ENCODE assay signal across 2 cellular contexts in the genomic region with DNA sequence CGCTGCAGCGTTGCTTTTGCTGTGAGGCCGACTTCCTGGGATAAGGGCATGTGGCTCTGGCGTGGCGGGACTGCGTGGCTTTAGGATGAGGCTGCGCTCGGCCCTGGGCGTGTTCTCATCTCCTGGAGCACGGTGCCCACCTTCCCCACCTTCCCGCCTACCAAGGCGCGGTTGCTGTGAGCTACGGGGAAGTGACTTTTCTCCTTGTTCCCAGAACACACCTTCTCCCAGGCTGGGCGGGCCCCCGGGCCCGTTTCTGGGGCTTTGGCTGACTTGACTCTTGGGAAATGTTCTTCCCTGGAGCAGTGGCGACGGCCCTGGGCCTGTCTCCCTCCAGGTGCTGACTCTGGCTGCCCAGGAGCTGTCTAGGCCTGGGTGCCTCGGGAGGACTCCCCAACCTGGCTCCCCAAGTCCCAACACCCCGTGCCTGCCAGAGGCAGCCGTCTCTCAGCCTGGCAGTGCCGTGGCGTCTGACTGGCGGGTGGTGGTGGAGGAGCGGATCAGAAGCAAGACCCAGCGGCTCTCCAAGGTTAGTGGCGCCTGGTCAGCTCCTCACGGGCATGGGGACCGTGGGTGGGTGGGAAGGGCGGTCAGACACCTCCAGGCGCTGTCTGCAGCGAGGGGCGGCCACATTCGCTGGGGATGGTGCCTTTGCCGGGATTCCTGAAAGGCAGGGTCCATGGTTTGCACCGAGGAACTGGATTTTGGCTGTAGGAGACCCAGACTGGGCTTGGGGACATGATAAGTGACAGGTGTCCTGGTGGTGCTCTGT.
TF ChIP-seq lines count a peak whose summit lies in the region.

No MANE protein-coding gene starts in this region.

TF ChIP-seq in HepG2, 621 proteins besides CTCF, POLR2A, EP300 and RAD21:
- TF ChIP-seq FOXA1 (IDR thresholded peaks at IDR 0.05): no peak
- no peak for TF ChIP-seq FOXA1 (CRISPR knock-in tag; IDR thresholded peaks at IDR 0.05)
- peak; percentile 67 for TF ChIP-seq AGO2 (optimal IDR thresholded peaks at IDR 0.05; ENCODE audit: low read depth, low read length)

TF ChIP-seq in K562, 482 proteins besides CTCF, POLR2A, EP300 and RAD21:
- TF ChIP-seq WHSC1 (IDR thresholded peaks at IDR 0.05; ENCODE audit: low read length) (no peak), ETV1 (tag; conservative IDR thresholded peaks at IDR 0.05; ENCODE audit: low read depth) (no peak), PPARD (CRISPR knock-in tag; IDR thresholded peaks at IDR 0.05) (no peak), ZNF507 (tag; conservative IDR thresholded peaks at IDR 0.05) (no peak), PRPF4 (IDR thresholded peaks at IDR 0.05; ENCODE audit: insufficient read depth, low read depth, low read length, poor library complexity, severe bottlenecking) (no peak), ADNP (tag; IDR thresholded peaks at IDR 0.05) (no peak), EP400 (IDR thresholded peaks at IDR 0.05) (no peak), POLR2G (IDR thresholded peaks at IDR 0.05; ENCODE audit: low read depth, low read length) (peak; percentile 55), MCM5 (IDR thresholded peaks at IDR 0.05; ENCODE audit: low read depth) (no peak), RBFOX2 (IDR thresholded peaks at IDR 0.05; ENCODE audit: low read depth, low read length) (peak; percentile 48)
- TF ChIP-seq, protein P1, sequence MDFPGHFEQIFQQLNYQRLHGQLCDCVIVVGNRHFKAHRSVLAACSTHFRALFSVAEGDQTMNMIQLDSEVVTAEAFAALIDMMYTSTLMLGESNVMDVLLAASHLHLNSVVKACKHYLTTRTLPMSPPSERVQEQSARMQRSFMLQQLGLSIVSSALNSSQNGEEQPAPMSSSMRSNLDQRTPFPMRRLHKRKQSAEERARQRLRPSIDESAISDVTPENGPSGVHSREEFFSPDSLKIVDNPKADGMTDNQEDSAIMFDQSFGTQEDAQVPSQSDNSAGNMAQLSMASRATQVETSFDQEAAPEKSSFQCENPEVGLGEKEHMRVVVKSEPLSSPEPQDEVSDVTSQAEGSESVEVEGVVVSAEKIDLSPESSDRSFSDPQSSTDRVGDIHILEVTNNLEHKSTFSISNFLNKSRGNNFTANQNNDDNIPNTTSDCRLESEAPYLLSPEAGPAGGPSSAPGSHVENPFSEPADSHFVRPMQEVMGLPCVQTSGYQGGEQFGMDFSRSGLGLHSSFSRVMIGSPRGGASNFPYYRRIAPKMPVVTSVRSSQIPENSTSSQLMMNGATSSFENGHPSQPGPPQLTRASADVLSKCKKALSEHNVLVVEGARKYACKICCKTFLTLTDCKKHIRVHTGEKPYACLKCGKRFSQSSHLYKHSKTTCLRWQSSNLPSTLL (IDR thresholded peaks at IDR 0.05): no peak
- TF ChIP-seq, protein P2, sequence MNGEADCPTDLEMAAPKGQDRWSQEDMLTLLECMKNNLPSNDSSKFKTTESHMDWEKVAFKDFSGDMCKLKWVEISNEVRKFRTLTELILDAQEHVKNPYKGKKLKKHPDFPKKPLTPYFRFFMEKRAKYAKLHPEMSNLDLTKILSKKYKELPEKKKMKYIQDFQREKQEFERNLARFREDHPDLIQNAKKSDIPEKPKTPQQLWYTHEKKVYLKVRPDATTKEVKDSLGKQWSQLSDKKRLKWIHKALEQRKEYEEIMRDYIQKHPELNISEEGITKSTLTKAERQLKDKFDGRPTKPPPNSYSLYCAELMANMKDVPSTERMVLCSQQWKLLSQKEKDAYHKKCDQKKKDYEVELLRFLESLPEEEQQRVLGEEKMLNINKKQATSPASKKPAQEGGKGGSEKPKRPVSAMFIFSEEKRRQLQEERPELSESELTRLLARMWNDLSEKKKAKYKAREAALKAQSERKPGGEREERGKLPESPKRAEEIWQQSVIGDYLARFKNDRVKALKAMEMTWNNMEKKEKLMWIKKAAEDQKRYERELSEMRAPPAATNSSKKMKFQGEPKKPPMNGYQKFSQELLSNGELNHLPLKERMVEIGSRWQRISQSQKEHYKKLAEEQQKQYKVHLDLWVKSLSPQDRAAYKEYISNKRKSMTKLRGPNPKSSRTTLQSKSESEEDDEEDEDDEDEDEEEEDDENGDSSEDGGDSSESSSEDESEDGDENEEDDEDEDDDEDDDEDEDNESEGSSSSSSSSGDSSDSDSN (IDR thresholded peaks at IDR 0.05; ENCODE audit: borderline replicate concordance in 1 of 2, low read depth in 2 of 2, low read length in 2 of 2): no peak
- TF ChIP-seq, protein P3, sequence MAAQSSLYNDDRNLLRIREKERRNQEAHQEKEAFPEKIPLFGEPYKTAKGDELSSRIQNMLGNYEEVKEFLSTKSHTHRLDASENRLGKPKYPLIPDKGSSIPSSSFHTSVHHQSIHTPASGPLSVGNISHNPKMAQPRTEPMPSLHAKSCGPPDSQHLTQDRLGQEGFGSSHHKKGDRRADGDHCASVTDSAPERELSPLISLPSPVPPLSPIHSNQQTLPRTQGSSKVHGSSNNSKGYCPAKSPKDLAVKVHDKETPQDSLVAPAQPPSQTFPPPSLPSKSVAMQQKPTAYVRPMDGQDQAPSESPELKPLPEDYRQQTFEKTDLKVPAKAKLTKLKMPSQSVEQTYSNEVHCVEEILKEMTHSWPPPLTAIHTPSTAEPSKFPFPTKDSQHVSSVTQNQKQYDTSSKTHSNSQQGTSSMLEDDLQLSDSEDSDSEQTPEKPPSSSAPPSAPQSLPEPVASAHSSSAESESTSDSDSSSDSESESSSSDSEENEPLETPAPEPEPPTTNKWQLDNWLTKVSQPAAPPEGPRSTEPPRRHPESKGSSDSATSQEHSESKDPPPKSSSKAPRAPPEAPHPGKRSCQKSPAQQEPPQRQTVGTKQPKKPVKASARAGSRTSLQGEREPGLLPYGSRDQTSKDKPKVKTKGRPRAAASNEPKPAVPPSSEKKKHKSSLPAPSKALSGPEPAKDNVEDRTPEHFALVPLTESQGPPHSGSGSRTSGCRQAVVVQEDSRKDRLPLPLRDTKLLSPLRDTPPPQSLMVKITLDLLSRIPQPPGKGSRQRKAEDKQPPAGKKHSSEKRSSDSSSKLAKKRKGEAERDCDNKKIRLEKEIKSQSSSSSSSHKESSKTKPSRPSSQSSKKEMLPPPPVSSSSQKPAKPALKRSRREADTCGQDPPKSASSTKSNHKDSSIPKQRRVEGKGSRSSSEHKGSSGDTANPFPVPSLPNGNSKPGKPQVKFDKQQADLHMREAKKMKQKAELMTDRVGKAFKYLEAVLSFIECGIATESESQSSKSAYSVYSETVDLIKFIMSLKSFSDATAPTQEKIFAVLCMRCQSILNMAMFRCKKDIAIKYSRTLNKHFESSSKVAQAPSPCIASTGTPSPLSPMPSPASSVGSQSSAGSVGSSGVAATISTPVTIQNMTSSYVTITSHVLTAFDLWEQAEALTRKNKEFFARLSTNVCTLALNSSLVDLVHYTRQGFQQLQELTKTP (IDR thresholded peaks at IDR 0.05; ENCODE audit: low read depth in 1 of 2, partially characterized antibody in 2 of 2): no peak
TF ChIP-seq in K562: peak in this region for 2.
